Comparison of ENCODE assay signal across 31 cellular contexts in genomic region chr7:76405738-76406137, GRCh38. TPM values are rescaled to one million over a fixed set of nuclear protein-coding genes. Genes with fewer than 3 reads are reported as not detected.
"Had no signal": no experiment of that assay in that cellular context is flagged by ENCODE, and none has a peak within 500 bp of the region (broad histone marks: within the 10 kb centered on the region; RNA-seq: fewer than 3 reads in every experiment).

No MANE protein-coding gene starts in this region.

- H3K4me1 ChIP-seq: psoas muscle, right lobe of liver, sigmoid colon, stomach, thyroid gland, tibial nerve, vagina had no signal

- H3K9me3 ChIP-seq: neutrophil, ovary, psoas muscle, right lobe of liver, sigmoid colon, stomach, thoracic aorta, thyroid gland, tibial nerve, upper lobe of left lung, vagina had no signal

- H3K27me3 Mint-ChIP-seq: natural killer cell treated with Interleukin-12 subunit alpha and Interleukin-12 subunit beta and Interleukin-15 and Interleukin-18, amount 100 ng/mL, for 72 hours; stimulated activated naive B cell treated with anti-CD40 and anti-IgM and Interleukin-4, amounts not matched to agents 10 μg/mL and 1 μg/mL and 100 μg/mL, for 72 hours; stimulated activated naive CD8-positive, alpha-beta T cell treated with anti-CD3 and anti-CD28 coated beads, Interleukin-15, Interleukin-2, amounts not matched to agents 100 ng/mL and 50 ng/mL, for 24 hours had no signal

- H3K4me3 ChIP-seq: ovary, psoas muscle, right lobe of liver, sigmoid colon, stomach, thoracic aorta, thyroid gland, tibial nerve, upper lobe of left lung, vagina had no signal

- ATAC-seq: natural killer cell treated with Interleukin-12 subunit alpha and Interleukin-12 subunit beta and Interleukin-15 and Interleukin-18, amount 100 ng/mL, for 72 hours; psoas muscle; right cardiac atrium; right lobe of liver; stimulated activated effector memory CD8-positive, alpha-beta T cell treated with anti-CD3 and anti-CD28 coated beads, Interleukin-12 subunit alpha, Interleukin-12 subunit beta, amount 100 ng/mL, for 72 hours; stimulated activated naive B cell treated with anti-CD40 and anti-IgM and Interleukin-4, amounts not matched to agents 10 μg/mL and 1 μg/mL and 100 μg/mL, for 72 hours had no signal

- H3K27ac Mint-ChIP-seq: natural killer cell treated with Interleukin-12 subunit alpha and Interleukin-12 subunit beta and Interleukin-15 and Interleukin-18, amount 100 ng/mL, for 72 hours; progenitor cell of endocrine pancreas; stimulated activated effector memory CD8-positive, alpha-beta T cell treated with anti-CD3 and anti-CD28 coated beads, Interleukin-12 subunit alpha, Interleukin-12 subunit beta, amount 100 ng/mL, for 72 hours; stimulated activated naive B cell treated with anti-CD40 and anti-IgM and Interleukin-4, amounts not matched to agents 10 μg/mL and 1 μg/mL and 100 μg/mL, for 72 hours; stimulated activated naive CD8-positive, alpha-beta T cell treated with anti-CD3 and anti-CD28 coated beads, Interleukin-15, Interleukin-2, amounts not matched to agents 100 ng/mL and 50 ng/mL, for 24 hours had no signal

- H3K79me2 ChIP-seq: parathyroid adenoma had no signal

- DNase-seq: nephron progenitor cell; nucleus accumbens; ovary; posterior cingulate gyrus; psoas muscle; right cardiac atrium; right lobe of liver; sigmoid colon; small intestine; stimulated activated CD4-positive, alpha-beta T cell treated with anti-CD3 and anti-CD28 coated beads, Interleukin-15, amount 100 ng/mL, for 24 hours; stimulated activated CD4-positive, alpha-beta T cell treated with anti-CD3 and anti-CD28 coated beads, Interleukin-2, amount 100 ng/mL, for 24 hours; stimulated activated CD4-positive, alpha-beta T cell treated with anti-CD3 and anti-CD28 coated beads, Interleukin-2, amount 100 ng/mL, for 48 hours; stimulated activated CD4-positive, alpha-beta T cell treated with anti-CD3 and anti-CD28 coated beads, Interleukin-4, amount 100 ng/mL, for 24 hours; stimulated activated naive B cell treated with anti-CD40 and anti-IgM and Interleukin-4, amounts not matched to agents 10 μg/mL and 1 μg/mL and 100 μg/mL, for 72 hours; stimulated activated naive CD4-positive, alpha-beta T cell treated with Interleukin-2 at 50 U/mL for 16 hours; stomach; thyroid gland; trophoblast cell; upper lobe of left lung had no signal

- H3K4me1 Mint-ChIP-seq: stimulated activated effector memory CD8-positive, alpha-beta T cell treated with anti-CD3 and anti-CD28 coated beads, Interleukin-12 subunit alpha, Interleukin-12 subunit beta, amount 100 ng/mL, for 72 hours had no signal

- H2AFZ ChIP-seq: parathyroid adenoma had no signal

- H3K4me3 Mint-ChIP-seq: natural killer cell treated with Interleukin-12 subunit alpha and Interleukin-12 subunit beta and Interleukin-15 and Interleukin-18, amount 100 ng/mL, for 72 hours; nephron progenitor cell; neural crest cell; stimulated activated effector memory CD8-positive, alpha-beta T cell treated with anti-CD3 and anti-CD28 coated beads, Interleukin-12 subunit alpha, Interleukin-12 subunit beta, amount 100 ng/mL, for 72 hours; stimulated activated naive B cell treated with anti-CD40 and anti-IgM and Interleukin-4, amounts not matched to agents 10 μg/mL and 1 μg/mL and 100 μg/mL, for 72 hours; stimulated activated naive CD8-positive, alpha-beta T cell treated with anti-CD3 and anti-CD28 coated beads, Interleukin-15, Interleukin-2, amounts not matched to agents 100 ng/mL and 50 ng/mL, for 24 hours had no signal

- H3K36me3 ChIP-seq: neutrophil, ovary, right lobe of liver, sigmoid colon, stomach, thoracic aorta, thyroid gland, tibial nerve, upper lobe of left lung, vagina had no signal

- H3K9me3 Mint-ChIP-seq: natural killer cell treated with Interleukin-12 subunit alpha and Interleukin-12 subunit beta and Interleukin-15 and Interleukin-18, amount 100 ng/mL, for 72 hours; nephron progenitor cell; neural crest cell; stimulated activated effector memory CD8-positive, alpha-beta T cell treated with anti-CD3 and anti-CD28 coated beads, Interleukin-12 subunit alpha, Interleukin-12 subunit beta, amount 100 ng/mL, for 72 hours; stimulated activated naive B cell treated with anti-CD40 and anti-IgM and Interleukin-4, amounts not matched to agents 10 μg/mL and 1 μg/mL and 100 μg/mL, for 72 hours; stimulated activated naive CD8-positive, alpha-beta T cell treated with anti-CD3 and anti-CD28 coated beads, Interleukin-15, Interleukin-2, amounts not matched to agents 100 ng/mL and 50 ng/mL, for 24 hours had no signal

- FAIRE-seq: small intestine, urothelium cell line had no signal

- H3K36me3 Mint-ChIP-seq: natural killer cell treated with Interleukin-12 subunit alpha and Interleukin-12 subunit beta and Interleukin-15 and Interleukin-18, amount 100 ng/mL, for 72 hours; stimulated activated effector memory CD8-positive, alpha-beta T cell treated with anti-CD3 and anti-CD28 coated beads, Interleukin-12 subunit alpha, Interleukin-12 subunit beta, amount 100 ng/mL, for 72 hours had no signal

- H3K27ac ChIP-seq: neutrophil, ovary, parathyroid adenoma, psoas muscle, right lobe of liver, sigmoid colon, stomach, thoracic aorta, thyroid gland, tibial nerve, upper lobe of left lung, vagina had no signal

- H3K27me3 ChIP-seq: neutrophil, ovary, right lobe of liver, sigmoid colon, stomach, thyroid gland, tibial nerve, upper lobe of left lung, vagina had no signal

- H3K9ac ChIP-seq: parathyroid adenoma had no signal

RNA-seq across cellular contexts. Expression of gene SSC4D, which starts 3.8 kb away (rescaled TPM):
- total RNA-seq: vagina had no signal

RNA-seq across cellular contexts. Expression of gene ZP3, which starts 19.0 kb away (rescaled TPM):
- total RNA-seq: progenitor cell of endocrine pancreas, skeletal muscle tissue had no signal
